Comparison of ENCODE assay signal across 8 cellular contexts in the genomic region with DNA sequence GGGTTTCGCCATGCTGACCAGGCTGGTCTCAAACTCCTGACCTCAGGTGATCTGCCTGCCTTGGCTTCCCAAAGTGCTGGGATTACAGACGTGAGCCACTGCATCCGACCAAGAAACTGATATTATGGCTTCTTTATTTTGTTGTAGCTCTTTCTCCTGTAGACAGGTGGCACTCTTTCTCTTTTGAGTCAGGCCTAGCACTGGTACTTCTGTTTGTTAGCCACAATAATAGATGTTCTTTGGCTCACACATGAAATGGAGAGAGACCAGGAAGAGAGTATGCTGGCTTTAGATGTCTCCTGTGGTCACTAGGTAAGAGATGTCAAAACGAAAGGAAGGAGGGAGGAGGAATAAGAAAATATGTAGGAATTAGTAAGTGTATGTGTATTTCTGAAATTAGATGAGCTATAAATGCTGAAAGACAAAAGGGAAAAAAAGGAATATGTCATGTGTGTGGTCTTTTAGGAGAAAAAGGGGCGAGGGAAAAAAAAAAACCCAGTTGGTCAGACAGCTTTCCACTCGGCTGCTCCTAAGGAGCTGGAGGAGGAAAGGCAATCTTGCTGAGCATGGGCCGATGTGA.
DNase-seq lines count a peak whose midpoint lies in the region; ATAC-seq and TF ChIP-seq lines count a peak whose summit lies in the region.

No MANE protein-coding gene starts in this region.

- no peaks in the 10 kb centered on the region for H3K9me3 ChIP-seq in left ventricle myocardium inferior (replicated peaks)

- H3K36me3 Mint-ChIP-seq in activated CD4-positive, alpha-beta T cell treated with anti-CD3 and anti-CD28 coated beads, Interleukin-2, amount 10 ng/mL, durations not matched to agents 7 days and 5 days (ENCODE audit: low read depth) = peaks cover 12% of the 10 kb centered on the region
- peaks cover 26 to 38% of the 10 kb centered on the region in 2 donors for H3K36me3 Mint-ChIP-seq in stimulated activated naive B cell treated with anti-CD40 and anti-IgM and Interleukin-4, amounts not matched to agents 10 μg/mL and 1 μg/mL and 100 μg/mL, for 72 hours

- peaks cover 4% of the 10 kb centered on the region for H3K9me3 Mint-ChIP-seq in activated CD4-positive, alpha-beta T cell treated with anti-CD3 and anti-CD28 coated beads, Interleukin-2, amount 10 ng/mL, durations not matched to agents 7 days and 5 days
- no peaks in the 10 kb centered on the region for H3K9me3 Mint-ChIP-seq in stimulated activated naive B cell treated with anti-CD40 and anti-IgM and Interleukin-4, amounts not matched to agents 10 μg/mL and 1 μg/mL and 100 μg/mL, for 72 hours

- CTCF ChIA-PET in activated CD4-positive, alpha-beta T cell treated with anti-CD3 and anti-CD28 coated beads, Interleukin-2, amount 10 ng/mL, durations not matched to agents 7 days and 5 days (lab: Charles Lee) = interaction anchor here (0.6 to 2.3 kb wide), 17 partner anchors 11 to 941 kb away, joined by 3 to 29 read pairs (median 5); no protein-coding TSS in a partner anchor

- peak overlapping the region; percentile 3 for H3K27ac ChIP-seq in left ventricle myocardium inferior (replicated peaks)

- no peak overlapping the region for H3K4me3 Mint-ChIP-seq in activated CD4-positive, alpha-beta T cell treated with anti-CD3 and anti-CD28 coated beads, Interleukin-2, amount 10 ng/mL, durations not matched to agents 7 days and 5 days
- H3K4me3 Mint-ChIP-seq in stimulated activated naive B cell treated with anti-CD40 and anti-IgM and Interleukin-4, amounts not matched to agents 10 μg/mL and 1 μg/mL and 100 μg/mL, for 72 hours = no peak overlapping the region

- no peaks in the 10 kb centered on the region for H3K27me3 Mint-ChIP-seq in activated CD4-positive, alpha-beta T cell treated with anti-CD3 and anti-CD28 coated beads, Interleukin-2, amount 10 ng/mL, durations not matched to agents 7 days and 5 days
- no peaks in the 10 kb centered on the region for H3K27me3 Mint-ChIP-seq in stimulated activated naive B cell treated with anti-CD40 and anti-IgM and Interleukin-4, amounts not matched to agents 10 μg/mL and 1 μg/mL and 100 μg/mL, for 72 hours

- peaks cover 32% of the 10 kb centered on the region for H3K4me1 ChIP-seq in left ventricle myocardium inferior

- no peak overlapping the region for H3K27ac Mint-ChIP-seq in activated CD4-positive, alpha-beta T cell treated with anti-CD3 and anti-CD28 coated beads, Interleukin-2, amount 10 ng/mL, durations not matched to agents 7 days and 5 days
- H3K27ac Mint-ChIP-seq in stimulated activated naive B cell treated with anti-CD40 and anti-IgM and Interleukin-4, amounts not matched to agents 10 μg/mL and 1 μg/mL and 100 μg/mL, for 72 hours = no peak overlapping the region

- H3K4me1 Mint-ChIP-seq in activated CD4-positive, alpha-beta T cell treated with anti-CD3 and anti-CD28 coated beads, Interleukin-2, amount 10 ng/mL, durations not matched to agents 7 days and 5 days = no peaks in the 10 kb centered on the region
- peaks cover 0 to 2% of the 10 kb centered on the region in 2 donors for H3K4me1 Mint-ChIP-seq in stimulated activated naive B cell treated with anti-CD40 and anti-IgM and Interleukin-4, amounts not matched to agents 10 μg/mL and 1 μg/mL and 100 μg/mL, for 72 hours

- peaks cover 90% of the 10 kb centered on the region for H3K36me3 ChIP-seq in left ventricle myocardium inferior

- no peaks in the 10 kb centered on the region for H3K27me3 ChIP-seq in left ventricle myocardium inferior (ENCODE audit: low read depth)

- 0 out of 2 replicates have a peak, but pooled peaks have one; percentile 16 for TF ChIP-seq CTCF in WI38 (IDR thresholded peaks at IDR 0.05; ENCODE audit: low read depth, low read length)
- TF ChIP-seq CTCF in left ventricle myocardium inferior (IDR thresholded peaks at IDR 0.05; ENCODE audit: borderline replicate concordance) = peak; percentile 64

- POLR2A ChIA-PET in activated CD4-positive, alpha-beta T cell treated with anti-CD3 and anti-CD28 coated beads, Interleukin-2, amount 10 ng/mL, durations not matched to agents 7 days and 5 days (lab: Charles Lee) = no interaction called here

- peak; percentile 58 to 70 for ATAC-seq in stimulated activated naive B cell treated with anti-CD40 and anti-IgM and Interleukin-4, amounts not matched to agents 10 μg/mL and 1 μg/mL and 100 μg/mL, for 72 hours (replicated peaks)
- ATAC-seq in GM21423 (IDR thresholded peaks at IDR 0.05; ENCODE audit: unreplicated experiment) = no peak

- peak; percentile 34 for DNase-seq in activated CD4-positive, alpha-beta T cell treated with anti-CD3 and anti-CD28 coated beads, Interleukin-2, amount 10 ng/mL, durations not matched to agents 7 days and 5 days
- no peak for DNase-seq in activated CD4-positive, alpha-beta T cell treated with anti-CD3 and anti-CD28 coated beads for 4 hours
- DNase-seq in NCI-H146 treated with DMSO at 0.1 percent for 48 hours (lab: John Stamatoyannopoulos, UW; ENCODE audit: unreplicated experiment) (peak; percentile 54), left ventricle myocardium inferior (no peak)
- DNase-seq in stimulated activated naive B cell treated with anti-CD40 and anti-IgM and Interleukin-4, amounts not matched to agents 10 μg/mL and 1 μg/mL and 100 μg/mL, for 72 hours = no peak
- no peak for DNase-seq in activated CD4-positive, alpha-beta T cell treated with anti-CD3 and anti-CD28 coated beads, Interleukin-2, amount 50 U/mL, for 1 hour

- intact Hi-C loops in left ventricle myocardium inferior (cut with micrococcal nuclease) = no loop called here

- H3K4me3 ChIP-seq in WI38 (ENCODE audit: low read depth, low read length) (no peak overlapping the region), left ventricle myocardium inferior (no peak overlapping the region)

Comparison
In these comparisons a context has a peak if more than half of its experiments do, and no peak if none do; other contexts are left out.
1. DNase-seq: peak in activated CD4-positive, alpha-beta T cell treated with anti-CD3 and anti-CD28 coated beads, Interleukin-2, amount 10 ng/mL, durations not matched to agents 7 days and 5 days (single experiment) and NCI-H146 treated with DMSO at 0.1 percent for 48 hours (single experiment); none in activated CD4-positive, alpha-beta T cell treated with anti-CD3 and anti-CD28 coated beads for 4 hours (0 of 2), left ventricle myocardium inferior (single experiment), stimulated activated naive B cell treated with anti-CD40 and anti-IgM and Interleukin-4, amounts not matched to agents 10 μg/mL and 1 μg/mL and 100 μg/mL, for 72 hours (single experiment) and activated CD4-positive, alpha-beta T cell treated with anti-CD3 and anti-CD28 coated beads, Interleukin-2, amount 50 U/mL, for 1 hour (single experiment).